In genomic region chr11:8011383-8011782, GRCh38 we compare ENCODE assay signal across 22 cellular contexts. TPM values are rescaled to one million over a fixed set of nuclear protein-coding genes. Genes with fewer than 3 reads are reported as not detected.
"Had no signal": no experiment of that assay in that cellular context is flagged by ENCODE, and none has a peak within 500 bp of the region (broad histone marks: within the 10 kb centered on the region; RNA-seq: fewer than 3 reads in every experiment).

No MANE protein-coding gene starts in this region.

- H3K36me3 ChIP-seq: ascending aorta, gastroesophageal sphincter, neutrophil, ovary, prostate gland, upper lobe of left lung had no signal

- H3K9me3 ChIP-seq: ascending aorta, gastroesophageal sphincter, neutrophil, ovary, prostate gland, upper lobe of left lung had no signal

- H3K27ac Mint-ChIP-seq: activated B cell treated with CpG ODN at 0.5 μM for 24 hours; activated naive CD4-positive, alpha-beta T cell treated with anti-CD3 and anti-CD28 coated beads, Interleukin-2, amount 50 U/mL, for 72 hours; endodermal cell; nephron had no signal

- DNase-seq: activated B cell treated with CpG ODN at 0.5 μM for 24 hours; activated CD4-positive, alpha-beta T cell treated with anti-CD3 and anti-CD28 coated beads for 4 hours; activated CD4-positive, alpha-beta T cell treated with anti-CD3 and anti-CD28 coated beads, Interleukin-2, amount 50 U/mL, for 48 hours; central memory CD4-positive, alpha-beta T cell; endodermal cell; left cardiac atrium; ovary; stimulated activated CD4-positive, alpha-beta T cell treated with anti-CD3 and anti-CD28 coated beads, Interleukin-2, amount 100 ng/mL, for 48 hours; stimulated activated naive CD8-positive, alpha-beta T cell treated with anti-CD3 and anti-CD28 coated beads, Interleukin-15, Interleukin-2, amounts not matched to agents 100 U/mL and 50 U/mL, for 24 hours; T-helper 9 cell; upper lobe of left lung had no signal

- H3K27me3 ChIP-seq: ascending aorta, gastroesophageal sphincter, ovary, upper lobe of left lung had no signal

- H3K9me3 Mint-ChIP-seq: activated B cell treated with CpG ODN at 0.5 μM for 24 hours; activated naive CD4-positive, alpha-beta T cell treated with anti-CD3 and anti-CD28 coated beads, Interleukin-2, amount 50 U/mL, for 72 hours; endodermal cell; nephron had no signal

- H3K4me3 ChIP-seq: ascending aorta, gastroesophageal sphincter, ovary, prostate gland, upper lobe of left lung had no signal

- H3K4me3 Mint-ChIP-seq: activated B cell treated with CpG ODN at 0.5 μM for 24 hours, endodermal cell, nephron had no signal

- H3K36me3 Mint-ChIP-seq: activated naive CD4-positive, alpha-beta T cell treated with anti-CD3 and anti-CD28 coated beads, Interleukin-2, amount 50 U/mL, for 72 hours had no signal

- H3K4me1 Mint-ChIP-seq: activated B cell treated with CpG ODN at 0.5 μM for 24 hours, nephron had no signal

- H3K27ac ChIP-seq: ascending aorta, epithelial cell of prostate, gastroesophageal sphincter, neutrophil, ovary, prostate gland, upper lobe of left lung had no signal

- ATAC-seq: activated naive CD4-positive, alpha-beta T cell treated with anti-CD3 and anti-CD28 coated beads, Interleukin-2, amount 50 U/mL, for 72 hours; gastroesophageal sphincter had no signal

RNA-seq across cellular contexts. Expression of gene NLRP10, which starts 46.1 kb away (rescaled TPM):
- total RNA-seq: activated B cell treated with CpG ODN at 0.5 μM for 24 hours; activated naive CD4-positive, alpha-beta T cell treated with anti-CD3 and anti-CD28 coated beads, Interleukin-2, amount 50 U/mL, for 72 hours; ascending aorta; gastroesophageal sphincter; left cardiac atrium; liver; ovary; prostate gland; subcutaneous adipose tissue; T-helper 1 cell treated with Interleukin-12 subunit alpha and Interleukin-12 subunit beta and Interleukin-4 antibody, amounts not matched to agents 30 ng/mL and 1 ng/mL, for 36 hours; upper lobe of left lung had no signal
- polyA plus RNA-seq: adipose tissue, liver, ovary had no signal
